Comparison of ENCODE assay signal across 9 cellular contexts in the genomic region with DNA sequence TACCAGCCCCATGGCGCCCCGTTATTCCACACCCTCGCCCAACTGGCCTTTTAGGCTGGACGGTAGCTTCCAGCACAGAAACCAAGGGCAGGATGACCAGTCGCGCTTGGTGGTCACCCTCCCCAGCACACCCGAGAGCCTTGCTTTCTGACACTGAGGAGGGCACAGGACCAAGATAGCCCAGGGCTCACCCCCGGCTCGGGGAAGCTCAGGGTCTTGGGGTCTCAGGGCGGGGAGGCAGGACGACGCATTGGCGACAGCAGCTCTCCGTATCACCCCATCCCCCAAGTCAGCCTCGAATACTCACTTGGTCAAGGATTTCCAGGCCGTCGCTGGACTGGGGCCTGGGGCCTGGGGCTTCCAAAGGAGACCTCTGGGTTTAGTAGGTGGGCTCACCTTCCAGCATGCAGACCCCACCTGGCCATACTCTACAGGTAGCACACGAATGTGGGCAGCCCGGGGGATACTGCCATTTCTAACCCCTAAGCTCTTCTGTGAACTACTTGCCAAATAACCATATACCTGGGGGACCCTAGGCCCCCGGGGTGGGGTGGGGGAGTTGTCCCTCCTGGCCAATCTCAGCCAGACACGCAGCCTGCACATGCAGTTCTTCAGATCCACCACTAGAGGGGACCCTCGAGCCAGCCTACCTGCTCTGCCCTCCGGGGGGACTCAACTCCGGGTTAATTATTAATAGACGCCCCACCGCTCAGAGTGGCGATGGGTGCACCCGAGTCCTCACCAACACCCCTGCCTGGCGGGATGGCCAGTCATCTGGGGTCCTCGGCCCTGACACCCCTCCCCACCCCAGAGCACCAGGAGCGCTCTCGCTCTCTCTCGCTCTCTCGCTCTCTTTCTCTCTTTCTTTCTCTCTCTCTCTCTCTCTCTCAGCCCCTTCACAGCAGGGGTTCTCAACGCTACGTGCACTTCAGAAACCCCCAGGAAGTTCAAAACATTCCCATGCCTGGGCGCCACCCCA. TPM values are rescaled to one million over a fixed set of nuclear protein-coding genes. Genes with fewer than 3 reads are reported as not detected.
DNase-seq lines count a peak whose midpoint lies in the region; ATAC-seq and TF ChIP-seq lines count a peak whose summit lies in the region.
"Had no signal": no experiment of that assay in that cellular context is flagged by ENCODE, and none has a peak within 500 bp of the region (broad histone marks: within the 10 kb centered on the region; RNA-seq: fewer than 3 reads in every experiment).

No MANE protein-coding gene starts in this region.

- ATAC-seq in Panc1 (peak; percentile 72), psoas muscle (peak; percentile 56 to 72 (median 62)), HG03280 (IDR thresholded peaks at IDR 0.05; ENCODE audit: unreplicated experiment) (no peak), GM21737 (IDR thresholded peaks at IDR 0.05; ENCODE audit: unreplicated experiment) (no peak)

- 50 to 56% (median 54%) methylated on average over 37 of the region's 37 CpGs for WGBS in psoas muscle, 3 donors

- DNase-seq in C1 segment of cervical spinal cord (lab: John Stamatoyannopoulos, UW) (peak in 10 of 14 donors; percentile 12 to 43 (median 20)), H7 (peak; percentile 98), Panc1 (ENCODE audit: low read depth, low spot score) (no peak), glutamatergic neuron (peak; percentile 66), psoas muscle (peak; percentile 41 to 66)
- DNase-seq in activated effector memory CD4-positive, alpha-beta T cell treated with anti-CD3 and anti-CD28 coated beads, Interleukin-2, amount 50 U/mL, for 16 hours = peak; percentile 81

- H3K4me3 Mint-ChIP-seq in glutamatergic neuron (ENCODE audit: unreplicated experiment) = peak overlapping the region; percentile 79

- H3K9me3 ChIP-seq in Panc1 (ENCODE audit: control insufficient read depth, insufficient read depth, low read depth, low read length) (no peaks in the 10 kb centered on the region), psoas muscle (no peaks in the 10 kb centered on the region)
- H3K9me3 ChIP-seq: SJSA1 had no signal

- CTCF ChIA-PET in Panc1 (lab: Charles Lee) = interaction anchor here (0.6 to 1.5 kb wide), 8 partner anchors 12 to 1329 kb away, joined by 3 to 8 read pairs (median 3); partner anchors contain the start of gene SGSH

- H3K27ac ChIP-seq in Panc1 (ENCODE audit: low read length) (peak overlapping the region; percentile 39; the same call in 1 of the 2 replicates), psoas muscle (no peak overlapping the region)
- H3K27ac ChIP-seq: SJSA1 had no signal

- peaks cover 10% of the 10 kb centered on the region for H3K4me1 Mint-ChIP-seq in glutamatergic neuron (ENCODE audit: low read depth, unreplicated experiment)

- in situ Hi-C loops in Panc1 (cut with HindIII; ENCODE audit: low pct_unique_long_range_greater_than_20kb, low sequenced_read_pairs) = no loop called here

- intact Hi-C loops in Panc1 (cut with micrococcal nuclease; ENCODE audit: unreplicated experiment) = loop anchor here (5.0 kb wide), 1 partner anchor 77 kb away; no protein-coding TSS in a partner anchor
- intact Hi-C loops in psoas muscle (cut with DNase I) = loop anchor here in 1 of 2 donors (5.0 kb wide), 1 partner anchor 77 kb away; no protein-coding TSS in a partner anchor

- no TSS peak for BruUV-seq in Panc1 (replicated peaks; lab: Mats Ljungman, UMichigan)

- H3K36me3 Mint-ChIP-seq in glutamatergic neuron (ENCODE audit: unreplicated experiment) = no peaks in the 10 kb centered on the region

- H3K4me1 ChIP-seq in Panc1 (ENCODE audit: control insufficient read depth, insufficient read depth, low read length) (peaks cover 7% of the 10 kb centered on the region), psoas muscle (no peaks in the 10 kb centered on the region)

- H3K4me3 ChIP-seq in H7 (ENCODE audit: insufficient read depth, low read depth, low read length) (peak overlapping the region; percentile 43), Panc1 (ENCODE audit: low read depth in 2 of 2, low read length in 2 of 2) (peak overlapping the region; percentile 45 to 72), psoas muscle (no peak overlapping the region)
- H3K4me3 ChIP-seq: SJSA1 had no signal

- POLR2A ChIA-PET in Panc1 (lab: Charles Lee) = interaction anchor here (0.7 kb wide), 2 partner anchors 77 to 139 kb away, joined by 3 to 4 read pairs; no protein-coding TSS in a partner anchor

- H3K27me3 Mint-ChIP-seq in glutamatergic neuron (ENCODE audit: unreplicated experiment) = peaks cover 10% of the 10 kb centered on the region

- TF ChIP-seq CTCF in Panc1 (IDR thresholded peaks at IDR 0.05) (peak; percentile 99), glutamatergic neuron (IDR thresholded peaks at IDR 0.05; ENCODE audit: partially characterized antibody, unreplicated experiment) (peak; percentile 100), psoas muscle (IDR thresholded peaks at IDR 0.05) (peak; percentile 99)

- no peaks in the 10 kb centered on the region for H3K27me3 ChIP-seq in H7 (ENCODE audit: control insufficient read depth, insufficient read depth, low read length)
- no peaks in the 10 kb centered on the region for H3K27me3 ChIP-seq in Panc1 (ENCODE audit: control insufficient read depth, insufficient read depth, low read length)
- peaks cover 0 to 13% (median 3%) of the 10 kb centered on the region in 3 donors for H3K27me3 ChIP-seq in psoas muscle (ENCODE audit: insufficient read depth in 3 of 3, low read length in 2 of 3)
- H3K27me3 ChIP-seq: SJSA1 had no signal

- peak overlapping the region; percentile 13 for H3K27ac Mint-ChIP-seq in glutamatergic neuron (ENCODE audit: unreplicated experiment)

- H3K9me3 Mint-ChIP-seq in glutamatergic neuron (ENCODE audit: unreplicated experiment) = no peaks in the 10 kb centered on the region

- H3K36me3 ChIP-seq in H7 (replicated peaks; ENCODE audit: control insufficient read depth, insufficient read depth, low read length) = peaks cover 1% of the 10 kb centered on the region
- no peaks in the 10 kb centered on the region for H3K36me3 ChIP-seq in Panc1 (ENCODE audit: control insufficient read depth, insufficient read depth, low read length)
- peaks cover 0 to 4% of the 10 kb centered on the region in 2 donors for H3K36me3 ChIP-seq in psoas muscle (ENCODE audit: insufficient read depth in 1 of 2, low read depth in 1 of 2)

RNA-seq across cellular contexts. Expression of gene TBC1D16, which starts 30.0 kb away (rescaled TPM):
- total RNA-seq in H7 (2014; rRNA removed; shearing (Covaris generic)) = 81.8 and 95.8 TPM in 2 replicates
- total RNA-seq in Panc1 (2021; ENCODE audit: unreplicated experiment) = 41.6 TPM
- 49.2 TPM for polyA plus RNA-seq in Panc1 (2012; ENCODE audit: insufficient read length)
- 197 TPM for total RNA-seq in glutamatergic neuron (ENCODE audit: unreplicated experiment)
- 10 to 100 TPM in 2 of 4 donors, 1 to 10 TPM in 2; 6.5 to 11.4 (median 8.7) TPM for total RNA-seq in psoas muscle
- polyA plus RNA-seq in psoas muscle = 1 to 10 TPM; 1.7 to 6.4 (median 3.2) TPM

RNA-seq across cellular contexts. Expression of gene CCDC40, which starts 30.8 kb away (rescaled TPM):
- total RNA-seq in H7 (2014; rRNA removed; shearing (Covaris generic)) = 3.8 and 4.2 TPM in 2 replicates
- 18.0 TPM for total RNA-seq in Panc1 (2021; ENCODE audit: unreplicated experiment)
- 21.4 TPM for polyA plus RNA-seq in Panc1 (2012; ENCODE audit: insufficient read length)
- total RNA-seq in glutamatergic neuron (ENCODE audit: unreplicated experiment) = 25.3 TPM
- total RNA-seq in psoas muscle = 1 to 10 TPM in 3 of 4 donors, under 1 TPM in 1; 0.71 to 1.9 (median 1.7) TPM
- 1 to 10 TPM in 2 of 3 donors, under 1 TPM in 1; 0.51 to 1.4 (median 1.2) TPM for polyA plus RNA-seq in psoas muscle

Comparison
In these comparisons a context has a peak if more than half of its experiments do, and no peak if none do; other contexts are left out.
1. ATAC-seq: peak in Panc1 (single experiment) and psoas muscle (4 of 4); none in HG03280 (single experiment) and GM21737 (single experiment).
2. Peak in every context shown above with its lines, with median percentiles within 50 percentile points of each other: CTCF ChIP-seq.